ENCODE assay signal across 21 cellular contexts in genomic region chr2:85164145-85164559, GRCh38. TPM values are rescaled to one million over a fixed set of nuclear protein-coding genes. Genes with fewer than 3 reads are reported as not detected.
DNase-seq lines count a peak whose midpoint lies in the region; ATAC-seq, FAIRE-seq and TF ChIP-seq lines count a peak whose summit lies in the region.
"Had no signal": no experiment of that assay in that cellular context is flagged by ENCODE, and none has a peak within 500 bp of the region (broad histone marks: within the 10 kb centered on the region; RNA-seq: fewer than 3 reads in every experiment).

No MANE protein-coding gene starts in this region.

- no peak overlapping the region for H3K4me3 Mint-ChIP-seq in astrocyte (ENCODE audit: unreplicated experiment)
- H3K4me3 Mint-ChIP-seq: activated CD8-positive, alpha-beta memory T cell treated with anti-CD3 and anti-CD28 coated beads, Interleukin-2, amount 10 ng/mL, durations not matched to agents 7 days and 5 days; CD8-positive, alpha-beta T cell had no signal

- H2AFZ ChIP-seq in astrocyte (ENCODE audit: low read depth, low read length) (no peak overlapping the region), neural cell (ENCODE audit: low read depth, low read length) (no peak overlapping the region), trophoblast cell (ENCODE audit: insufficient read depth, low read length, poor library complexity) (no peak overlapping the region)

- no peak overlapping the region for H4K91ac ChIP-seq in trophoblast cell (ENCODE audit: low read depth, low read length)

- H3K79me2 ChIP-seq in astrocyte (ENCODE audit: insufficient read depth, low read length) = peaks cover 25% of the 10 kb centered on the region
- H3K79me2 ChIP-seq in neural cell (replicated peaks; ENCODE audit: insufficient read depth, low read length) = no peaks in the 10 kb centered on the region
- H3K79me2 ChIP-seq in trophoblast cell (ENCODE audit: control insufficient read depth, insufficient read depth, low read length, poor library complexity) = no peaks in the 10 kb centered on the region

- WGBS in trophoblast cell (ENCODE audit: extremely low coverage, insufficient coverage, insufficient read length) = no CpG with 5 or more reads among the region's 7 CpGs

- H3K4ac ChIP-seq in trophoblast cell (ENCODE audit: low read depth, low read length) = no peak overlapping the region

- peak; percentile 56 for TF ChIP-seq RAD21 in neural cell (conservative IDR thresholded peaks at IDR 0.05)

- no peak overlapping the region for H3K18ac ChIP-seq in trophoblast cell (ENCODE audit: low read length)

- no peaks in the 10 kb centered on the region for H3K9me3 Mint-ChIP-seq in astrocyte (ENCODE audit: unreplicated experiment)
- H3K9me3 Mint-ChIP-seq: CD8-positive, alpha-beta T cell had no signal

- H4K8ac ChIP-seq in trophoblast cell (ENCODE audit: low read depth, low read length) = no peak overlapping the region

- no peaks in the 10 kb centered on the region for H3K9me3 ChIP-seq in cardiac muscle cell (ENCODE audit: low read depth)
- no peaks in the 10 kb centered on the region for H3K9me3 ChIP-seq in astrocyte (ENCODE audit: insufficient read depth, low read depth, low read length)
- no peaks in the 10 kb centered on the region for H3K9me3 ChIP-seq in neural cell (ENCODE audit: low read length)
- no peaks in the 10 kb centered on the region for H3K9me3 ChIP-seq in trophoblast cell (ENCODE audit: insufficient read depth, low read depth, low read length)
- H3K9me3 ChIP-seq: ascending aorta, gastroesophageal sphincter had no signal

- no peaks in the 10 kb centered on the region for H3F3A ChIP-seq in neural cell (ENCODE audit: insufficient read depth, low read length, poor library complexity, severe bottlenecking)

- H3K36me3 ChIP-seq in cardiac muscle cell (no peaks in the 10 kb centered on the region), astrocyte (ENCODE audit: insufficient read depth, low read length) (no peaks in the 10 kb centered on the region), neural cell (ENCODE audit: insufficient read depth, low read length) (no peaks in the 10 kb centered on the region), trophoblast cell (ENCODE audit: control insufficient read depth in 1 of 2, insufficient read depth in 2 of 2, low read length in 2 of 2) (no peaks in the 10 kb centered on the region)
- H3K36me3 ChIP-seq: ascending aorta, gastroesophageal sphincter had no signal

- H3K79me1 ChIP-seq in trophoblast cell (ENCODE audit: low read length) = no peaks in the 10 kb centered on the region

- H3K27ac Mint-ChIP-seq in astrocyte (ENCODE audit: unreplicated experiment) = peak overlapping the region; percentile 19
- H3K27ac Mint-ChIP-seq: activated CD8-positive, alpha-beta memory T cell treated with anti-CD3 and anti-CD28 coated beads, Interleukin-2, amount 10 ng/mL, durations not matched to agents 7 days and 5 days; CD8-positive, alpha-beta T cell had no signal

- H3K27ac ChIP-seq in cardiac muscle cell = peak overlapping the region; percentile 1
- H3K27ac ChIP-seq in astrocyte (ENCODE audit: low read depth, low read length) = no peak overlapping the region
- H3K27ac ChIP-seq in neural cell (ENCODE audit: low read length) = no peak overlapping the region
- H3K27ac ChIP-seq in trophoblast cell (ENCODE audit: low read depth, low read length) = no peak overlapping the region
- H3K27ac ChIP-seq: ascending aorta, skin epidermis had no signal

- H3K4me3 ChIP-seq in cardiac muscle cell (no peak overlapping the region), astrocyte (ENCODE audit: insufficient read depth, low read depth, low read length) (no peak overlapping the region), neural cell (ENCODE audit: low read length) (peak overlapping the region; percentile 36), trophoblast cell (ENCODE audit: low read depth, low read length) (no peak overlapping the region)
- H3K4me3 ChIP-seq: ascending aorta, gastroesophageal sphincter, skin epidermis had no signal

- TF ChIP-seq CTCF in cardiac muscle cell (IDR thresholded peaks at IDR 0.05; ENCODE audit: low read depth, low read length) (no peak), astrocyte (IDR thresholded peaks at IDR 0.05; ENCODE audit: insufficient read depth, low read depth, low read length) (no peak), neural cell (IDR thresholded peaks at IDR 0.05; ENCODE audit: poor library complexity, severe bottlenecking) (peak; percentile 59)

- H3K4me1 ChIP-seq in cardiac muscle cell (ENCODE audit: low read depth) = peaks cover 23% of the 10 kb centered on the region
- peaks cover 18% of the 10 kb centered on the region for H3K4me1 ChIP-seq in astrocyte (ENCODE audit: insufficient read depth, low read length)
- H3K4me1 ChIP-seq in trophoblast cell (ENCODE audit: control insufficient read depth in 1 of 2, insufficient read depth in 2 of 2, low read length in 2 of 2) = peaks cover 0 to 8% of the 10 kb centered on the region in 2 experiments

- H3K9me2 ChIP-seq in neural cell (ENCODE audit: insufficient read depth, low read length) = no peaks in the 10 kb centered on the region

- no peaks in the 10 kb centered on the region for H3K27me3 Mint-ChIP-seq in astrocyte (ENCODE audit: low read depth, unreplicated experiment)

- ATAC-seq in left ventricle myocardium superior = no peak
- ATAC-seq: activated CD8-positive, alpha-beta memory T cell treated with anti-CD3 and anti-CD28 coated beads, Interleukin-2, amount 10 ng/mL, durations not matched to agents 7 days and 5 days; CD8-positive, alpha-beta T cell; gastroesophageal sphincter had no signal

- H2BK12ac ChIP-seq in trophoblast cell (ENCODE audit: low read length) = no peak overlapping the region

- H3K36me3 Mint-ChIP-seq in astrocyte (ENCODE audit: low read depth, unreplicated experiment) = peaks cover 19% of the 10 kb centered on the region
- H3K36me3 Mint-ChIP-seq: activated CD8-positive, alpha-beta memory T cell treated with anti-CD3 and anti-CD28 coated beads, Interleukin-2, amount 10 ng/mL, durations not matched to agents 7 days and 5 days; CD8-positive, alpha-beta T cell had no signal

- intact Hi-C loops in left ventricle myocardium superior (cut with micrococcal nuclease) = no loop called here

- H2BK120ac ChIP-seq in trophoblast cell (ENCODE audit: insufficient read depth, low read length, poor library complexity) = no peak overlapping the region

- no peak for FAIRE-seq in astrocyte (lab: Jason Lieb, UNC)

- no peak for TF ChIP-seq EP300 in neural cell (conservative IDR thresholded peaks at IDR 0.05; ENCODE audit: poor library complexity, severe bottlenecking)

- H2BK5ac ChIP-seq in trophoblast cell (ENCODE audit: low read depth, low read length, poor library complexity) = no peak overlapping the region

- H3K4me2 ChIP-seq in astrocyte (ENCODE audit: low read length) (no peak overlapping the region), neural cell (ENCODE audit: low read length) (no peak overlapping the region), trophoblast cell (ENCODE audit: low read length) (no peak overlapping the region)

- H3K4me1 Mint-ChIP-seq in astrocyte (ENCODE audit: low read depth, unreplicated experiment) = peaks cover 45% of the 10 kb centered on the region
- H3K4me1 Mint-ChIP-seq: activated CD8-positive, alpha-beta memory T cell treated with anti-CD3 and anti-CD28 coated beads, Interleukin-2, amount 10 ng/mL, durations not matched to agents 7 days and 5 days had no signal

- H3K9ac ChIP-seq in astrocyte (ENCODE audit: low read length) = no peak overlapping the region
- H3K9ac ChIP-seq in neural cell (ENCODE audit: low read length) = no peak overlapping the region
- H3K9ac ChIP-seq in trophoblast cell (ENCODE audit: low read length) = no peak overlapping the region

- no peak overlapping the region for H2AK5ac ChIP-seq in trophoblast cell (ENCODE audit: low read length)

- no peak overlapping the region for H3K14ac ChIP-seq in trophoblast cell (ENCODE audit: low read length)

- H4K20me1 ChIP-seq in astrocyte (ENCODE audit: insufficient read depth, low read length) (peaks cover 88% of the 10 kb centered on the region), neural cell (ENCODE audit: insufficient read depth) (no peaks in the 10 kb centered on the region)

- H4K12ac ChIP-seq in trophoblast cell (ENCODE audit: low read depth, low read length) = no peak overlapping the region

- H3K23ac ChIP-seq in trophoblast cell (ENCODE audit: low read length) = no peak overlapping the region

- no peaks in the 10 kb centered on the region for H3K27me3 ChIP-seq in cardiac muscle cell
- H3K27me3 ChIP-seq in astrocyte (ENCODE audit: insufficient read depth, low read length) = no peaks in the 10 kb centered on the region
- no peaks in the 10 kb centered on the region for H3K27me3 ChIP-seq in neural cell (ENCODE audit: insufficient read depth, low read depth, low read length)
- no peaks in the 10 kb centered on the region for H3K27me3 ChIP-seq in trophoblast cell (ENCODE audit: insufficient read depth, low read length)
- H3K27me3 ChIP-seq: ascending aorta, gastroesophageal sphincter had no signal

- DNase-seq in cardiac muscle cell (ENCODE audit: low read depth in 1 of 2, low spot score in 1 of 2) (no peak), left ventricle myocardium superior (no peak), astrocyte (ENCODE audit: low read depth) (no peak), glomerular visceral epithelial cell (ENCODE audit: extremely low spot score) (no peak), trophoblast cell (no peak), C1 segment of cervical spinal cord (lab: John Stamatoyannopoulos, UW) (no peak), activated gamma-delta T cell (lab: John Stamatoyannopoulos, UW) (no peak)
- DNase-seq: activated CD4-positive, CD25-positive, alpha-beta regulatory T cell; activated CD8-positive, alpha-beta memory T cell treated with anti-CD3 and anti-CD28 coated beads, Interleukin-2, amount 10 ng/mL, durations not matched to agents 7 days and 5 days; activated naive CD4-positive, alpha-beta T cell; CD8-positive, alpha-beta T cell; dermis blood vessel endothelial cell; erythroblast; NCI-H345; nucleus accumbens; SHP77; T-helper 2 cell had no signal

TF ChIP-seq in neural cell, 6 proteins besides CTCF, POLR2A, EP300 and RAD21:
- TF ChIP-seq SMC3 (conservative IDR thresholded peaks at IDR 0.05; ENCODE audit: poor library complexity) (peak; percentile 55), POLR2AphosphoS5 (IDR thresholded peaks at IDR 0.05) (no peak), TAF1 (IDR thresholded peaks at IDR 0.05; ENCODE audit: low read depth) (no peak)

RNA-seq across cellular contexts. Expression of gene TCF7L1, which starts 31.0 kb away (rescaled TPM):
- total RNA-seq in cardiac muscle cell (1.5 and 5.3 TPM in 2 replicates), left ventricle myocardium superior (7.1 TPM), astrocyte (27.2 and 30.8 TPM in 2 replicates)
- polyA plus RNA-seq in cardiac muscle cell (10.0 and 19.0 TPM in 2 replicates), neural cell (0.14 TPM in 1 of 2 replicates, not detected in the other)
- 0.23 TPM in 1 of 2 replicates, not detected in the other for polyA minus RNA-seq in neural cell
- 21.9 and 23.4 TPM in 2 replicates for polyA plus RNA-seq in trophoblast cell (2013)
- total RNA-seq: activated CD8-positive, alpha-beta memory T cell treated with anti-CD3 and anti-CD28 coated beads, Interleukin-2, amount 10 ng/mL, durations not matched to agents 7 days and 5 days; CD8-positive, alpha-beta T cell had no signal
